Comparison of ENCODE assay signal across 8 cellular contexts in genomic region chr22:30289980-30290313, GRCh38. TPM values are rescaled to one million over a fixed set of nuclear protein-coding genes. Genes with fewer than 3 reads are reported as not detected.
DNase-seq lines count a peak whose midpoint lies in the region; ATAC-seq and TF ChIP-seq lines count a peak whose summit lies in the region.

No MANE protein-coding gene starts in this region.

- H3K27me3 ChIP-seq in brain microvascular endothelial cell (replicated peaks), result no peaks in the 10 kb centered on the region
- H3K27me3 ChIP-seq in mesenchymal stem cell (ENCODE audit: control insufficient read depth in 1 of 2, insufficient read depth in 1 of 2, low read length in 2 of 2), result no peaks in the 10 kb centered on the region

- H3K9ac ChIP-seq in mesenchymal stem cell (ENCODE audit: low read length), result peak overlapping the region; percentile 83

- H3K79me1 ChIP-seq in mesenchymal stem cell (replicated peaks; ENCODE audit: low read length, poor library complexity, severe bottlenecking), result peaks cover 20% of the 10 kb centered on the region

- peak overlapping the region; percentile 46 for H3K4me3 ChIP-seq in brain microvascular endothelial cell (ENCODE audit: low read depth, low read length)
- peak overlapping the region; percentile 11 to 81 for H3K4me3 ChIP-seq in mesenchymal stem cell (ENCODE audit: insufficient read depth in 1 of 2, low read depth in 1 of 2, low read length in 2 of 2)

- H3K18ac ChIP-seq in mesenchymal stem cell (ENCODE audit: low read depth in 1 of 2, low read length in 2 of 2), result no peak overlapping the region

- no peak overlapping the region for H3K14ac ChIP-seq in mesenchymal stem cell (ENCODE audit: low read length in 2 of 2)

- no peak overlapping the region for H2AK5ac ChIP-seq in mesenchymal stem cell (ENCODE audit: low read length, severe bottlenecking)

- DNase-seq in brain microvascular endothelial cell, result no peak
- no peak for DNase-seq in mesenchymal stem cell
- DNase-seq in NCI-H1417 (lab: John Stamatoyannopoulos, UW), result no peak
- DNase-seq in NCI-H187 (lab: John Stamatoyannopoulos, UW), result no peak
- DNase-seq in KG1 (lab: John Stamatoyannopoulos, UW), result no peak
- DNase-seq in NCI-H2029 (lab: John Stamatoyannopoulos, UW), result no peak

- no peak overlapping the region for H4K91ac ChIP-seq in mesenchymal stem cell (ENCODE audit: low read length)

- H3K9me3 ChIP-seq in mesenchymal stem cell (ENCODE audit: control insufficient read depth, low read length), result no peaks in the 10 kb centered on the region

- H3K27ac ChIP-seq in brain microvascular endothelial cell (no peak overlapping the region), mesenchymal stem cell (ENCODE audit: low read length, poor library complexity, severe bottlenecking) (peak overlapping the region; percentile 31)

- H2BK120ac ChIP-seq in mesenchymal stem cell (ENCODE audit: low read depth, low read length), result no peak overlapping the region

- H3K4me1 ChIP-seq in mesenchymal stem cell (ENCODE audit: control insufficient read depth, insufficient read depth, low read depth, low read length), result peaks cover 36% of the 10 kb centered on the region

- WGBS in mesenchymal stem cell, result 12% methylated on average over 12 of the region's 12 CpGs

- H2BK12ac ChIP-seq in mesenchymal stem cell (ENCODE audit: low read length in 2 of 2), result no peak overlapping the region

- H3K36me3 ChIP-seq in brain microvascular endothelial cell (replicated peaks) (peaks cover 29% of the 10 kb centered on the region), mesenchymal stem cell (ENCODE audit: control insufficient read depth in 1 of 2, insufficient read depth in 2 of 2, low read depth in 1 of 2, low read length in 2 of 2) (peaks cover 52 to 65% of the 10 kb centered on the region in 2 experiments)

- no peak overlapping the region for H3K23ac ChIP-seq in mesenchymal stem cell (ENCODE audit: low read length in 2 of 2)

- no peak overlapping the region for H2BK5ac ChIP-seq in mesenchymal stem cell (ENCODE audit: low read depth, low read length, poor library complexity, severe bottlenecking)

- H2BK15ac ChIP-seq in mesenchymal stem cell (ENCODE audit: low read depth, poor library complexity, severe bottlenecking), result no peak overlapping the region

- ATAC-seq in GM18873 (IDR thresholded peaks at IDR 0.05; ENCODE audit: low FRiP score, unreplicated experiment) (peak; percentile 5), HG03139 (IDR thresholded peaks at IDR 0.05; ENCODE audit: unreplicated experiment) (peak; percentile 2)

- TF ChIP-seq CTCF in brain microvascular endothelial cell (IDR thresholded peaks at IDR 0.05; ENCODE audit: low read depth, low read length, missing control alignments), result no peak

- peak overlapping the region; percentile 54 for H3K4me2 ChIP-seq in mesenchymal stem cell (ENCODE audit: low read length, poor library complexity, severe bottlenecking)

- no peak overlapping the region for H3K4ac ChIP-seq in mesenchymal stem cell (ENCODE audit: low read depth in 1 of 2, low read length in 2 of 2)

- in situ Hi-C loops in brain microvascular endothelial cell (cut with HindIII; ENCODE audit: low pct_ligation_motif_present, low sequenced_read_pairs), result no loop called here

- H2AFZ ChIP-seq in mesenchymal stem cell (ENCODE audit: low read depth, low read length), result no peak overlapping the region

- H4K8ac ChIP-seq in mesenchymal stem cell (ENCODE audit: low read length), result no peak overlapping the region

RNA-seq across cellular contexts. Expression of gene CASTOR1, which starts 0.6 kb away (rescaled TPM):
- 9.7 TPM for polyA plus RNA-seq in mesenchymal stem cell (2013, experiment 1 of 2)
- polyA plus RNA-seq in mesenchymal stem cell (2013, experiment 2 of 2), result 8.7 TPM

RNA-seq across cellular contexts. Expression of gene OSM, which starts 23.3 kb away (rescaled TPM):
- not detected for polyA plus RNA-seq in mesenchymal stem cell (2013, experiment 1 of 2)
- polyA plus RNA-seq in mesenchymal stem cell (2013, experiment 2 of 2), result not detected

RNA-seq across cellular contexts. Expression of gene TBC1D10A, which starts 36.8 kb away (rescaled TPM):
- 15.7 TPM for polyA plus RNA-seq in mesenchymal stem cell (2013, experiment 1 of 2)
- polyA plus RNA-seq in mesenchymal stem cell (2013, experiment 2 of 2), result 14.0 TPM

RNA-seq across cellular contexts. Expression of gene LIF, which starts 43.4 kb away (rescaled TPM):
- polyA plus RNA-seq in mesenchymal stem cell (2013, experiment 1 of 2), result 10.2 TPM
- 9.7 TPM for polyA plus RNA-seq in mesenchymal stem cell (2013, experiment 2 of 2)
